ENCODE assay signal across 33 cellular contexts in the genomic region with DNA sequence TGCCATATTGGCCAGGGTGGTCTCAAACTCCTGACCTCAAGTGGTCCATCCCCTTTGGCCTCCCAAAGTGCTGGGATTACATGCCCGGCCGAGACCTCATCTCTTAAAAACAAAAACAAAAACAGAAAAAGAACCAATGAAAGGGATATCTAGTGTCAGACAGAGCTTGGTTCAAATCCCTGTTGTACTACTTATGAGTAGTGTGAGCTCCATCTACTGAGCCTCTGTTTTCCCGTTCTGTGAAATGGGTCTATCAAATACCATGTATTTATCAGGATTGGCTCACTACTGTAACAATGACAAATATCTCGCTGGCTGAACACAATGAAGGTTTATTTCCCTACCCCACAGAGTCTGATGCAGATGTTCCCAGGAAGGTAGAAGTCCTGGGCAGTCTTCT. TPM values are rescaled to one million over a fixed set of nuclear protein-coding genes. Genes with fewer than 3 reads are reported as not detected.
"Had no signal": no experiment of that assay in that cellular context is flagged by ENCODE, and none has a peak within 500 bp of the region (broad histone marks: within the 10 kb centered on the region; RNA-seq: fewer than 3 reads in every experiment).

No MANE protein-coding gene starts in this region.

- H2AFZ ChIP-seq: parathyroid adenoma had no signal

- H3K9me3 Mint-ChIP-seq: naive B cell; naive thymus-derived CD8-positive, alpha-beta T cell; natural killer cell treated with Interleukin-12 subunit alpha and Interleukin-12 subunit beta and Interleukin-15 and Interleukin-18, amount 100 ng/mL, for 72 hours; nephron progenitor cell; neural crest cell; type B pancreatic cell had no signal

- H3K9me3 ChIP-seq: ovary, psoas muscle, spleen, suprapubic skin, testis, tibial artery, transverse colon, upper lobe of right lung, uterus had no signal

- H3K27me3 ChIP-seq: ovary, testis, transverse colon, upper lobe of right lung, uterus had no signal

- H3K27me3 Mint-ChIP-seq: type B pancreatic cell had no signal

- H3K36me3 ChIP-seq: ovary, spleen, suprapubic skin, tibial artery, transverse colon, upper lobe of right lung, uterus had no signal

- H3K79me2 ChIP-seq: parathyroid adenoma had no signal

- H3K27ac ChIP-seq: ovary, parathyroid adenoma, psoas muscle, skin epidermis, spleen, suprapubic skin, testis, tibial artery, transverse colon, upper lobe of right lung, uterus had no signal

- H3K27ac Mint-ChIP-seq: naive B cell; naive thymus-derived CD8-positive, alpha-beta T cell; nephron progenitor cell; progenitor cell of endocrine pancreas; stimulated activated memory B cell treated with anti-CD40 and anti-IgM and Interleukin-4, amounts not matched to agents 10 μg/mL and 1 μg/mL and 100 μg/mL, for 72 hours; type B pancreatic cell had no signal

- H3K9ac ChIP-seq: parathyroid adenoma had no signal

- DNase-seq: naive B cell; naive thymus-derived CD8-positive, alpha-beta T cell; nephron progenitor cell; occipital lobe; ovary; right cardiac atrium; spleen; stimulated activated CD4-positive, alpha-beta T cell treated with anti-CD3 and anti-CD28 coated beads, Interleukin-12 subunit alpha, Interleukin-12 subunit beta, amount 100 ng/mL, for 4 hours; stimulated activated CD4-positive, alpha-beta T cell treated with anti-CD3 and anti-CD28 coated beads, Interleukin-1b, Interleukin-23, amount 100 ng/mL, for 48 hours; stimulated activated CD4-positive, alpha-beta T cell treated with anti-CD3 and anti-CD28 coated beads, Interleukin-4, amount 100 ng/mL, for 1 hour; stimulated activated CD4-positive, alpha-beta T cell treated with anti-CD3 and anti-CD28 coated beads, Interleukin-4, amount 100 ng/mL, for 4 hours; stimulated activated CD8-positive, alpha-beta memory T cell treated with anti-CD3 and anti-CD28 coated beads, Interleukin-4, amount 100 ng/mL, for 48 hours; stimulated activated naive CD4-positive, alpha-beta T cell; stimulated activated naive CD8-positive, alpha-beta T cell treated with anti-CD3 and anti-CD28 coated beads, Interleukin-15, Interleukin-2, amounts not matched to agents 100 U/mL and 50 U/mL, for 24 hours; substantia nigra; testis; tibial artery; transverse colon; upper lobe of right lung; uterus had no signal

- H3K36me3 Mint-ChIP-seq: naive B cell; naive thymus-derived CD8-positive, alpha-beta T cell; natural killer cell treated with Interleukin-12 subunit alpha and Interleukin-12 subunit beta and Interleukin-15 and Interleukin-18, amount 100 ng/mL, for 72 hours; stimulated activated memory B cell treated with anti-CD40 and anti-IgM and Interleukin-4, amounts not matched to agents 10 μg/mL and 1 μg/mL and 100 μg/mL, for 72 hours; type B pancreatic cell had no signal

- H3K4me2 ChIP-seq: smooth muscle cell had no signal

- H3K4me3 ChIP-seq: ovary, psoas muscle, skin epidermis, smooth muscle cell, spleen, suprapubic skin, testis, tibial artery, transverse colon, upper lobe of right lung, uterus had no signal

- H3K4me3 Mint-ChIP-seq: naive B cell; naive thymus-derived CD8-positive, alpha-beta T cell; natural killer cell treated with Interleukin-12 subunit alpha and Interleukin-12 subunit beta and Interleukin-15 and Interleukin-18, amount 100 ng/mL, for 72 hours; nephron progenitor cell; neural crest cell; stimulated activated memory B cell treated with anti-CD40 and anti-IgM and Interleukin-4, amounts not matched to agents 10 μg/mL and 1 μg/mL and 100 μg/mL, for 72 hours; type B pancreatic cell had no signal

- ATAC-seq: naive thymus-derived CD8-positive, alpha-beta T cell; natural killer cell treated with Interleukin-12 subunit alpha and Interleukin-12 subunit beta and Interleukin-15 and Interleukin-18, amount 100 ng/mL, for 72 hours; psoas muscle; right cardiac atrium; sciatic nerve; stimulated activated memory B cell treated with anti-CD40 and anti-IgM and Interleukin-4, amounts not matched to agents 10 μg/mL and 1 μg/mL and 100 μg/mL, for 72 hours; stimulated activated naive CD8-positive, alpha-beta T cell treated with anti-CD3 and anti-CD28 coated beads, Interleukin-15, Interleukin-2, amounts not matched to agents 100 U/mL and 50 U/mL, for 24 hours had no signal

- H3K4me1 ChIP-seq: parathyroid adenoma, psoas muscle, suprapubic skin, testis, tibial artery, upper lobe of right lung, uterus had no signal

RNA-seq across cellular contexts. Expression of gene HNF1A, which starts 36.9 kb away (rescaled TPM):
- total RNA-seq: naive thymus-derived CD8-positive, alpha-beta T cell; natural killer cell treated with Interleukin-12 subunit alpha and Interleukin-12 subunit beta and Interleukin-15 and Interleukin-18, amount 100 ng/mL, for 72 hours; neural crest cell; occipital lobe; osteoblast; psoas muscle; right cardiac atrium; sciatic nerve; spleen; upper lobe of right lung; urinary bladder had no signal
- polyA plus RNA-seq: naive thymus-derived CD8-positive, alpha-beta T cell; smooth muscle cell; spleen had no signal
